Comparison of ENCODE assay signal across 12 cellular contexts in the genomic region with DNA sequence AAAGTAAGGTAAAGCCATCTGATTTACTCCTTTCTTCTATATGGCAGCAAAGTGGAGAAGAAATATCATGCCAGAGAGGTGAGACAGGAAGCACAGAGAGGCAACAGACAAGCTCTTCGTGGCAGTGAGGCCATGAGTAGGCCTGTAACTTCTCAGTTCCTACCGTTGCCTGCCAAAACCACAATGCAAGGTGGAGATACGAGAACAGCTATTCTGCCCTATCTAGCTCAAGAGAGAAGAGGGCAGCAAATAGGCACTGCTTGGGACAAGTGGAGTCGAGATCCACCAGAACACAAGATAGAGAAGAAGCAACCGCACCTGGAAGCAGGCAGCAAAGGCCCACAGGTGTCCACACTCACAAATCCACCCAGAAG. TPM values are rescaled to one million over a fixed set of nuclear protein-coding genes. Genes with fewer than 3 reads are reported as not detected.
DNase-seq lines count a peak whose midpoint lies in the region; ATAC-seq and TF ChIP-seq lines count a peak whose summit lies in the region.
"Had no signal": no experiment of that assay in that cellular context is flagged by ENCODE, and none has a peak within 500 bp of the region (broad histone marks: within the 10 kb centered on the region; RNA-seq: fewer than 3 reads in every experiment).

No MANE protein-coding gene starts in this region.

- H3K27ac ChIP-seq in right atrium auricular region (no peak overlapping the region), substantia nigra (ENCODE audit: low read depth, low read length, poor library complexity, severe bottlenecking) (no peak overlapping the region)

- no peak for DNase-seq in left ventricle myocardium superior
- no peak for DNase-seq in right atrium auricular region (ENCODE audit: low spot score)
- DNase-seq in Kasumi-1 (lab: John Stamatoyannopoulos, UW), result peak; percentile 55 to 64
- DNase-seq in activated naive CD8-positive, alpha-beta T cell treated with anti-CD3 and anti-CD28 coated beads, Interleukin-2, amount 10 ng/mL, durations not matched to agents 7 days and 5 days, result no peak
- DNase-seq in substantia nigra (lab: John Stamatoyannopoulos, UW), result no peak
- DNase-seq: Caco-2, NCI-H146, PC-3 had no signal

- H3K9me3 ChIP-seq in right atrium auricular region, result no peaks in the 10 kb centered on the region
- H3K9me3 ChIP-seq: Caco-2 had no signal

- H3K36me3 ChIP-seq in right atrium auricular region, result no peaks in the 10 kb centered on the region

- H3K9me3 Mint-ChIP-seq in activated naive CD8-positive, alpha-beta T cell treated with anti-CD3 and anti-CD28 coated beads, Interleukin-2, amount 10 ng/mL, durations not matched to agents 7 days and 5 days, result no peaks in the 10 kb centered on the region

- peak overlapping the region; percentile 15 for H3K4me3 Mint-ChIP-seq in activated naive CD8-positive, alpha-beta T cell treated with anti-CD3 and anti-CD28 coated beads, Interleukin-2, amount 10 ng/mL, durations not matched to agents 7 days and 5 days
- H3K4me3 Mint-ChIP-seq: nephron had no signal

- POLR2A ChIA-PET in activated naive CD8-positive, alpha-beta T cell treated with anti-CD3 and anti-CD28 coated beads, Interleukin-2, amount 10 ng/mL, durations not matched to agents 7 days and 5 days (lab: Charles Lee), result interaction anchor here (0.6 to 1.6 kb wide), 5 partner anchors 20 to 485 kb away, joined by 3 to 6 read pairs (median 6); partner anchors contain the start of genes GFOD2, RANBP10 and TSNAXIP1

- H3K36me3 Mint-ChIP-seq in activated naive CD8-positive, alpha-beta T cell treated with anti-CD3 and anti-CD28 coated beads, Interleukin-2, amount 10 ng/mL, durations not matched to agents 7 days and 5 days, result peaks cover 30% of the 10 kb centered on the region

- H3K27me3 Mint-ChIP-seq in activated naive CD8-positive, alpha-beta T cell treated with anti-CD3 and anti-CD28 coated beads, Interleukin-2, amount 10 ng/mL, durations not matched to agents 7 days and 5 days, result no peaks in the 10 kb centered on the region

- peaks cover 0 to 8% of the 10 kb centered on the region in 2 donors for H3K4me1 ChIP-seq in right atrium auricular region
- H3K4me1 ChIP-seq: Caco-2 had no signal

- H3K4me1 Mint-ChIP-seq in activated naive CD8-positive, alpha-beta T cell treated with anti-CD3 and anti-CD28 coated beads, Interleukin-2, amount 10 ng/mL, durations not matched to agents 7 days and 5 days, result peaks cover 23% of the 10 kb centered on the region
- H3K4me1 Mint-ChIP-seq: nephron had no signal

- H3K27ac Mint-ChIP-seq in activated naive CD8-positive, alpha-beta T cell treated with anti-CD3 and anti-CD28 coated beads, Interleukin-2, amount 10 ng/mL, durations not matched to agents 7 days and 5 days, result peak overlapping the region; percentile 83
- H3K27ac Mint-ChIP-seq: nephron had no signal

- no peak overlapping the region for H3K4me3 ChIP-seq in right atrium auricular region

- peak; percentile 75 for ATAC-seq in left ventricle myocardium superior
- ATAC-seq in activated naive CD8-positive, alpha-beta T cell treated with anti-CD3 and anti-CD28 coated beads, Interleukin-2, amount 10 ng/mL, durations not matched to agents 7 days and 5 days (ENCODE audit: low read depth), result peak; percentile 94
- ATAC-seq in GM19397 (IDR thresholded peaks at IDR 0.05; ENCODE audit: unreplicated experiment), result no peak
- ATAC-seq in HG03039 (IDR thresholded peaks at IDR 0.05; ENCODE audit: unreplicated experiment), result no peak
- ATAC-seq in HG03175 (IDR thresholded peaks at IDR 0.05; ENCODE audit: unreplicated experiment), result no peak
- ATAC-seq: PC-3 had no signal

- no peaks in the 10 kb centered on the region for H3K27me3 ChIP-seq in right atrium auricular region

- intact Hi-C loops in left ventricle myocardium superior (cut with micrococcal nuclease), result no loop called here

- no peak for TF ChIP-seq CTCF in right atrium auricular region (IDR thresholded peaks at IDR 0.05)

RNA-seq across cellular contexts. Expression of gene RANBP10, which starts 24.8 kb away (rescaled TPM):
- 11.8 TPM for total RNA-seq in left ventricle myocardium superior
- total RNA-seq in right atrium auricular region, result 1 to 10 TPM; 7.8 to 8.9 TPM
- total RNA-seq in activated naive CD8-positive, alpha-beta T cell treated with anti-CD3 and anti-CD28 coated beads, Interleukin-2, amount 10 ng/mL, durations not matched to agents 7 days and 5 days, result 10 to 100 TPM; 23.1 to 23.2 TPM

RNA-seq across cellular contexts. Expression of gene TSNAXIP1, which starts 25.2 kb away (rescaled TPM):
- total RNA-seq in left ventricle myocardium superior (0.37 TPM), right atrium auricular region (under 1 TPM in 1 of 2 donors, not detected in 1; 0.55 TPM)
- under 1 TPM in 1 of 2 experiments, not detected in 1; 0.40 TPM for total RNA-seq in activated naive CD8-positive, alpha-beta T cell treated with anti-CD3 and anti-CD28 coated beads, Interleukin-2, amount 10 ng/mL, durations not matched to agents 7 days and 5 days

Comparison
In these comparisons a context has a peak if more than half of its experiments do, and no peak if none do; other contexts are left out.
1. ATAC-seq: peak in left ventricle myocardium superior (single experiment) and activated naive CD8-positive, alpha-beta T cell treated with anti-CD3 and anti-CD28 coated beads, Interleukin-2, amount 10 ng/mL, durations not matched to agents 7 days and 5 days (single experiment); none in GM19397 (single experiment), HG03039 (single experiment) and HG03175 (single experiment).
2. DNase-seq: peak in Kasumi-1 (2 of 2); none in left ventricle myocardium superior (single experiment), right atrium auricular region (single experiment), activated naive CD8-positive, alpha-beta T cell treated with anti-CD3 and anti-CD28 coated beads, Interleukin-2, amount 10 ng/mL, durations not matched to agents 7 days and 5 days (single experiment) and substantia nigra (0 of 49).